Comparison of ENCODE assay signal across 16 cellular contexts in genomic region chr12:2372178-2372577, GRCh38.
"Had no signal": no experiment of that assay in that cellular context is flagged by ENCODE, and none has a peak within 500 bp of the region (broad histone marks: within the 10 kb centered on the region; RNA-seq: fewer than 3 reads in every experiment).

No MANE protein-coding gene starts in this region.

- H3K4me3 ChIP-seq: colonic mucosa, heart left ventricle, left lung, stomach had no signal

- DNase-seq: activated CD4-positive, alpha-beta T cell treated with anti-CD3 and anti-CD28 coated beads, Interleukin-2, amount 50 U/mL, for 4 hours; activated naive CD4-positive, alpha-beta T cell; activated naive CD8-positive, alpha-beta T cell treated with anti-CD3 and anti-CD28 coated beads, Interleukin-2, amount 10 ng/mL, durations not matched to agents 7 days and 5 days; activated T-cell treated with anti-CD3 and anti-CD28 coated beads for 4 hours; colonic mucosa; erythroblast; kidney; left lung; naive thymus-derived CD4-positive, alpha-beta T cell; stimulated activated CD4-positive, alpha-beta T cell treated with anti-CD3 and anti-CD28 coated beads, Interleukin-4, amount 100 ng/mL, for 24 hours; stomach had no signal

- H3K27ac ChIP-seq: colonic mucosa, left lung, neutrophil, parathyroid adenoma, stomach had no signal

- ATAC-seq: left lung; naive thymus-derived CD4-positive, alpha-beta T cell; sciatic nerve; stimulated activated effector memory CD8-positive, alpha-beta T cell treated with anti-CD3 and anti-CD28 coated beads, Interleukin-12 subunit alpha, Interleukin-12 subunit beta, amount 100 ng/mL, for 72 hours had no signal

- H3K9me3 ChIP-seq: colonic mucosa, heart left ventricle, left lung, neutrophil, stomach had no signal

- H3K9ac ChIP-seq: parathyroid adenoma had no signal

- H3K36me3 ChIP-seq: colonic mucosa, heart left ventricle, left lung, neutrophil, stomach had no signal

- H3K27me3 ChIP-seq: colonic mucosa, heart left ventricle, left lung, neutrophil, stomach had no signal

- H2AFZ ChIP-seq: parathyroid adenoma had no signal

- H3K79me2 ChIP-seq: parathyroid adenoma had no signal
